21 cellular contexts compared by ENCODE assay signal in genomic region chr13:57123660-57124059, GRCh38. TPM values are rescaled to one million over a fixed set of nuclear protein-coding genes. Genes with fewer than 3 reads are reported as not detected.
DNase-seq lines count a peak whose midpoint lies in the region; TF ChIP-seq lines count a peak whose summit lies in the region.
"Had no signal": no experiment of that assay in that cellular context is flagged by ENCODE, and none has a peak within 500 bp of the region (broad histone marks: within the 10 kb centered on the region; RNA-seq: fewer than 3 reads in every experiment).

No MANE protein-coding gene starts in this region.

- TF ChIP-seq CTCF in choroid plexus epithelial cell (conservative IDR thresholded peaks at IDR 0.05; ENCODE audit: low read depth, low read length) (no peak), tibial artery (IDR thresholded peaks at IDR 0.05) (no peak)

- H4K20me1 ChIP-seq in GM23248 (ENCODE audit: insufficient read depth) = no peaks in the 10 kb centered on the region

- intact Hi-C loops in tibial artery (cut with DNase I; ENCODE audit: low total_unique reads) = no loop called here

- H3K9me2 ChIP-seq in GM23248 (ENCODE audit: insufficient read depth) = no peaks in the 10 kb centered on the region

- WGBS in GM23248 (ENCODE audit: low coverage in 1 of 2, low lambda C conversion rate in 2 of 2, missing lambda C conversion rate in 2 of 2), 2 experiments = 0 to 3% methylated on average over 1 of the region's 1 CpG

- no peak overlapping the region for H2AFZ ChIP-seq in GM23248

- H3K79me2 ChIP-seq in GM23248 (ENCODE audit: insufficient read depth) = no peaks in the 10 kb centered on the region

- H3K4me1 ChIP-seq in tibial artery = peaks cover 0 to 32% (median 13%) of the 10 kb centered on the region in 4 donors
- H3K4me1 ChIP-seq in GM23248 (ENCODE audit: insufficient read depth) = no peaks in the 10 kb centered on the region
- H3K4me1 ChIP-seq: body of pancreas, pancreas had no signal

- in situ Hi-C loops in GM23248 (cut with MboI) = loop anchor here (25.0 kb wide), 1 partner anchor 89 kb away; no protein-coding TSS in a partner anchor

- no peak overlapping the region for H3K4me3 ChIP-seq in choroid plexus epithelial cell (ENCODE audit: low read depth, low read length)
- no peak overlapping the region for H3K4me3 ChIP-seq in tibial artery
- no peak overlapping the region for H3K4me3 ChIP-seq in GM23248
- H3K4me3 ChIP-seq: body of pancreas, pancreas had no signal

- H3K9ac ChIP-seq in GM23248 = no peak overlapping the region

- peak overlapping the region in 1 of 2 donors; percentile 42 for H3K27ac ChIP-seq in tibial artery
- no peak overlapping the region for H3K27ac ChIP-seq in GM23248
- H3K27ac ChIP-seq: body of pancreas, pancreas, VCaP had no signal

- no peaks in the 10 kb centered on the region for H3K36me3 ChIP-seq in tibial artery
- no peaks in the 10 kb centered on the region for H3K36me3 ChIP-seq in GM23248 (ENCODE audit: low read depth)
- H3K36me3 ChIP-seq: pancreas had no signal

- H3K27me3 ChIP-seq in tibial artery = no peaks in the 10 kb centered on the region
- no peaks in the 10 kb centered on the region for H3K27me3 ChIP-seq in GM23248 (replicated peaks; ENCODE audit: insufficient read depth)
- H3K27me3 ChIP-seq: body of pancreas, pancreas had no signal

- H3F3A ChIP-seq in GM23248 (ENCODE audit: insufficient read depth) = no peaks in the 10 kb centered on the region

- DNase-seq in NCI-H2171 treated with DMSO at 0.1 percent for 48 hours (lab: John Stamatoyannopoulos, UW) (peak; percentile 10), NCI-H2171 (lab: John Stamatoyannopoulos, UW) (no peak), choroid plexus epithelial cell (ENCODE audit: low read depth) (peak; percentile 1), iris pigment epithelial cell (ENCODE audit: low read depth) (peak; percentile 1), tibial artery (peak; percentile 55 to 81), amniotic stem cell (lab: John Stamatoyannopoulos, UW) (no peak), GM23248 (no peak), NCI-H226 (no peak)
- DNase-seq: activated gamma-delta T cell; body of pancreas; CD4-positive, CD25-positive, alpha-beta regulatory T cell; effector CD8-positive, alpha-beta T cell; GOT3; MM.1S; NCI-H774; pancreas; stimulated activated CD4-positive, alpha-beta T cell treated with anti-CD3 and anti-CD28 coated beads, Interleukin-15, amount 100 ng/mL, for 24 hours had no signal

- no peak overlapping the region for H3K4me2 ChIP-seq in GM23248 (ENCODE audit: unreplicated experiment)

- no peaks in the 10 kb centered on the region for H3K9me3 ChIP-seq in tibial artery
- H3K9me3 ChIP-seq in GM23248 (ENCODE audit: low read depth) = no peaks in the 10 kb centered on the region
- H3K9me3 ChIP-seq: body of pancreas, pancreas had no signal

RNA-seq across cellular contexts. Expression of gene PRR20A, which starts 17.1 kb away (rescaled TPM):
- total RNA-seq in GM23248 (2014; rRNA removed; shearing (Covaris generic)) = not detected in 2 replicates
- polyA plus RNA-seq in GM23248 (2016; fragmentation: Nextera tagmentation; extraction: Ambion mirVana) = not detected in 2 replicates
- total RNA-seq: body of pancreas; CD4-positive, CD25-positive, alpha-beta regulatory T cell; Daoy; fibroblast of villous mesenchyme; mucosa of gallbladder; pancreas had no signal
- polyA plus RNA-seq: CD4-positive, CD25-positive, alpha-beta regulatory T cell; pancreas had no signal

RNA-seq across cellular contexts. Expression of gene PRR20B, which starts 23.6 kb away (rescaled TPM):
- not detected in 2 replicates for total RNA-seq in GM23248 (2014; rRNA removed; shearing (Covaris generic))
- not detected in 2 replicates for polyA plus RNA-seq in GM23248 (2016; fragmentation: Nextera tagmentation; extraction: Ambion mirVana)
- total RNA-seq: body of pancreas; CD4-positive, CD25-positive, alpha-beta regulatory T cell; Daoy; fibroblast of villous mesenchyme; mucosa of gallbladder; pancreas had no signal
- polyA plus RNA-seq: CD4-positive, CD25-positive, alpha-beta regulatory T cell; pancreas had no signal

RNA-seq across cellular contexts. Expression of gene PRR20C, which starts 30.2 kb away (rescaled TPM):
- total RNA-seq in GM23248 (2014; rRNA removed; shearing (Covaris generic)) = not detected in 2 replicates
- polyA plus RNA-seq in GM23248 (2016; fragmentation: Nextera tagmentation; extraction: Ambion mirVana) = not detected in 2 replicates
- total RNA-seq: body of pancreas; CD4-positive, CD25-positive, alpha-beta regulatory T cell; Daoy; fibroblast of villous mesenchyme; mucosa of gallbladder; pancreas had no signal
- polyA plus RNA-seq: CD4-positive, CD25-positive, alpha-beta regulatory T cell; pancreas had no signal

RNA-seq across cellular contexts. Expression of gene PRR20D, which starts 36.8 kb away (rescaled TPM):
- not detected in 2 replicates for total RNA-seq in GM23248 (2014; rRNA removed; shearing (Covaris generic))
- not detected in 2 replicates for polyA plus RNA-seq in GM23248 (2016; fragmentation: Nextera tagmentation; extraction: Ambion mirVana)
- total RNA-seq: body of pancreas; CD4-positive, CD25-positive, alpha-beta regulatory T cell; Daoy; fibroblast of villous mesenchyme; mucosa of gallbladder; pancreas had no signal
- polyA plus RNA-seq: CD4-positive, CD25-positive, alpha-beta regulatory T cell; pancreas had no signal

RNA-seq across cellular contexts. Expression of gene PRR20E, which starts 43.3 kb away (rescaled TPM):
- total RNA-seq in GM23248 (2014; rRNA removed; shearing (Covaris generic)) = not detected in 2 replicates
- not detected in 2 replicates for polyA plus RNA-seq in GM23248 (2016; fragmentation: Nextera tagmentation; extraction: Ambion mirVana)
- total RNA-seq: body of pancreas; CD4-positive, CD25-positive, alpha-beta regulatory T cell; Daoy; fibroblast of villous mesenchyme; mucosa of gallbladder; pancreas had no signal
- polyA plus RNA-seq: CD4-positive, CD25-positive, alpha-beta regulatory T cell; pancreas had no signal

Comparison
In these comparisons a context has a peak if more than half of its experiments do, and no peak if none do; other contexts are left out.
1. DNase-seq: peak in NCI-H2171 treated with DMSO at 0.1 percent for 48 hours (single experiment), choroid plexus epithelial cell (single experiment), iris pigment epithelial cell (single experiment) and tibial artery (2 of 2); none in NCI-H2171 (single experiment), amniotic stem cell (single experiment), GM23248 (single experiment) and NCI-H226 (single experiment).